Comparison of ENCODE assay signal across 25 cellular contexts in genomic region chr16:53784312-53784711, GRCh38.
A peak's percentile ranks its signal among the peaks of the same experiment; 100 is the strongest.
DNase-seq lines count a peak whose midpoint lies in the region; ATAC-seq and TF ChIP-seq lines count a peak whose summit lies in the region.
"Had no signal": no experiment of that assay in that cellular context is flagged by ENCODE, and none has a peak within 500 bp of the region (broad histone marks: within the 10 kb centered on the region; RNA-seq: fewer than 3 reads in every experiment).

No MANE protein-coding gene starts in this region.

- H3K79me2 ChIP-seq in SK-N-SH (ENCODE audit: insufficient read depth): peaks cover 40% of the 10 kb centered on the region

- H3K9ac ChIP-seq in SK-N-SH: no peak overlapping the region

- POLR2A ChIA-PET in SK-N-SH (lab: Yijun Ruan, JAX): no interaction called here

- no peak overlapping the region for H3K4me3 Mint-ChIP-seq in Calu3 (ENCODE audit: low read depth, unreplicated experiment)
- no peak overlapping the region for H3K4me3 Mint-ChIP-seq in effector memory CD8-positive, alpha-beta T cell
- H3K4me3 Mint-ChIP-seq: naive B cell; stimulated activated naive CD8-positive, alpha-beta T cell treated with anti-CD3 and anti-CD28 coated beads, Interleukin-15, amount 100 ng/mL, for 72 hours had no signal

- ATAC-seq in foreskin keratinocyte: peak; percentile 98
- ATAC-seq in effector memory CD8-positive, alpha-beta T cell (replicated peaks): no peak
- ATAC-seq: gastrocnemius medialis; stimulated activated naive CD8-positive, alpha-beta T cell treated with anti-CD3 and anti-CD28 coated beads, Interleukin-15, amount 100 ng/mL, for 72 hours had no signal

- peaks cover 58% of the 10 kb centered on the region for H3K4me1 Mint-ChIP-seq in Calu3 (ENCODE audit: low read depth, unreplicated experiment)
- H3K4me1 Mint-ChIP-seq in effector memory CD8-positive, alpha-beta T cell (ENCODE audit: low read depth in 2 of 2): peaks cover 14 to 32% of the 10 kb centered on the region in 2 donors

- H3K4me1 ChIP-seq in SK-N-SH (ENCODE audit: control insufficient read depth in 1 of 2, insufficient read depth in 2 of 2, low read depth in 1 of 2, low read length in 1 of 2): peaks cover 0 to 24% of the 10 kb centered on the region in 2 experiments; a peak in 3 of 4 replicates
- H3K4me1 ChIP-seq in foreskin keratinocyte: peaks cover 9% of the 10 kb centered on the region

- DNase-seq in Calu3: no peak
- no peak for DNase-seq in SK-N-SH
- DNase-seq in foreskin keratinocyte: peak; percentile 71 to 82
- DNase-seq in activated CD8-positive, alpha-beta memory T cell treated with anti-CD3 and anti-CD28 coated beads, Interleukin-2, amount 50 U/mL, for 48 hours: no peak
- DNase-seq in effector memory CD8-positive, alpha-beta T cell: no peak
- DNase-seq in NCI-H2196 treated with DMSO at 0.1 percent for 48 hours (lab: John Stamatoyannopoulos, UW; ENCODE audit: unreplicated experiment): no peak
- DNase-seq: activated CD4-positive, alpha-beta T cell treated with anti-CD3 and anti-CD28 coated beads, Interleukin-2, amount 50 U/mL, for 48 hours; activated naive CD4-positive, alpha-beta T cell; activated T-cell treated with anti-CD3 and anti-CD28 coated beads for 4 hours; amniotic stem cell; caudate nucleus; erythroblast; gastrocnemius medialis; H7; naive B cell; NCI-H1694 treated with DMSO at 0.1 percent for 48 hours; retina; SJCRH30; stimulated activated CD4-positive, alpha-beta T cell treated with anti-CD3 and anti-CD28 coated beads, Interleukin-4, amount 100 ng/mL, for 4 hours; stimulated activated naive CD8-positive, alpha-beta T cell treated with anti-CD3 and anti-CD28 coated beads, Interleukin-15, amount 100 ng/mL, for 72 hours; T-helper 2 cell; WERI-Rb-1 had no signal

- no peaks in the 10 kb centered on the region for H3K27me3 Mint-ChIP-seq in Calu3 (ENCODE audit: unreplicated experiment)
- no peaks in the 10 kb centered on the region for H3K27me3 Mint-ChIP-seq in effector memory CD8-positive, alpha-beta T cell
- H3K27me3 Mint-ChIP-seq: naive B cell; stimulated activated naive CD8-positive, alpha-beta T cell treated with anti-CD3 and anti-CD28 coated beads, Interleukin-15, amount 100 ng/mL, for 72 hours had no signal

- no peaks in the 10 kb centered on the region for H3K36me3 ChIP-seq in SK-N-SH (replicated peaks in 1 of 2; ENCODE audit: control insufficient read depth in 1 of 2, insufficient read depth in 2 of 2, low read length in 1 of 2)
- H3K36me3 ChIP-seq: gastrocnemius medialis, SJCRH30, tibial nerve, WERI-Rb-1 had no signal

- TF ChIP-seq RAD21 in Ishikawa (IDR thresholded peaks at IDR 0.05; ENCODE audit: low read depth): no peak
- no peak for TF ChIP-seq RAD21 in SK-N-SH (IDR thresholded peaks at IDR 0.05; ENCODE audit: low read length)

- no peaks in the 10 kb centered on the region for H3K9me2 ChIP-seq in SK-N-SH

- TF ChIP-seq CTCF in Calu3 (IDR thresholded peaks at IDR 0.05; ENCODE audit: unreplicated experiment): no peak
- no peak for TF ChIP-seq CTCF in SK-N-SH (IDR thresholded peaks at IDR 0.05)
- TF ChIP-seq CTCF in foreskin keratinocyte (conservative IDR thresholded peaks at IDR 0.05): no peak

- H3K9me3 Mint-ChIP-seq in Calu3 (ENCODE audit: low read depth, unreplicated experiment): no peaks in the 10 kb centered on the region
- no peaks in the 10 kb centered on the region for H3K9me3 Mint-ChIP-seq in effector memory CD8-positive, alpha-beta T cell
- H3K9me3 Mint-ChIP-seq: naive B cell; stimulated activated naive CD8-positive, alpha-beta T cell treated with anti-CD3 and anti-CD28 coated beads, Interleukin-15, amount 100 ng/mL, for 72 hours had no signal

- intact Hi-C loops in Calu3 (cut with micrococcal nuclease; ENCODE audit: unreplicated experiment): loop anchor here (5.0 kb wide), 1 partner anchor 33 kb away; no protein-coding TSS in a partner anchor

- H3K4me3 ChIP-seq in SK-N-SH (ENCODE audit: low read depth in 2 of 2, low read length in 1 of 2): no peak overlapping the region
- H3K4me3 ChIP-seq: gastrocnemius medialis, MG63, SJCRH30, tibial nerve had no signal

- H3K27ac ChIP-seq in SK-N-SH (ENCODE audit: low read depth in 2 of 2, low read length in 1 of 2): no peak overlapping the region
- peak overlapping the region; percentile 52 for H3K27ac ChIP-seq in foreskin keratinocyte
- H3K27ac ChIP-seq: gastrocnemius medialis, SJCRH30, tibial nerve, WERI-Rb-1 had no signal

- TF ChIP-seq EP300 in Ishikawa (IDR thresholded peaks at IDR 0.05; ENCODE audit: borderline replicate concordance) (no peak; the same call in 1 of the 2 replicates), SK-N-SH (IDR thresholded peaks at IDR 0.05; ENCODE audit: borderline replicate concordance in 1 of 2, low read depth in 1 of 2, low read length in 1 of 2) (no peak)

- 63% methylated on average over 1 of the region's 1 CpG for WGBS in SK-N-SH (ENCODE audit: low lambda C conversion rate)

- CTCF ChIA-PET in Calu3 (lab: Charles Lee): interaction anchor here (1.2 kb wide), 1 partner anchor 9 kb away, joined by 5 read pairs; no protein-coding TSS in a partner anchor
- CTCF ChIA-PET in SK-N-SH (lab: Yijun Ruan, JAX): interaction anchor here (2.2 to 3.7 kb wide), 2 partner anchors 11 to 41 kb away, joined by 5 to 19 read pairs; no protein-coding TSS in a partner anchor

- H3K9me3 ChIP-seq in SK-N-SH: no peaks in the 10 kb centered on the region
- H3K9me3 ChIP-seq: gastrocnemius medialis, MG63, tibial nerve had no signal

- peak overlapping the region; percentile 31; the same call in 1 of the 2 replicates for H3K4me2 ChIP-seq in SK-N-SH

- H3K27me3 ChIP-seq in SK-N-SH (ENCODE audit: insufficient read depth) (no peaks in the 10 kb centered on the region), foreskin keratinocyte (no peaks in the 10 kb centered on the region)
- H3K27me3 ChIP-seq: gastrocnemius medialis, MG63, SJCRH30, tibial nerve had no signal

- peaks cover 10% of the 10 kb centered on the region for H3F3A ChIP-seq in SK-N-SH (replicated peaks; ENCODE audit: insufficient read depth)

- peak overlapping the region; percentile 51 for H3K27ac Mint-ChIP-seq in Calu3 (ENCODE audit: unreplicated experiment)
- H3K27ac Mint-ChIP-seq in effector memory CD8-positive, alpha-beta T cell: no peak overlapping the region
- H3K27ac Mint-ChIP-seq: stimulated activated naive CD8-positive, alpha-beta T cell treated with anti-CD3 and anti-CD28 coated beads, Interleukin-15, amount 100 ng/mL, for 72 hours had no signal

- H4K20me1 ChIP-seq in SK-N-SH (ENCODE audit: insufficient read depth): no peaks in the 10 kb centered on the region

- no peak overlapping the region for H2AFZ ChIP-seq in SK-N-SH (ENCODE audit: low read depth)

- no TSS peak for BruUV-seq in Calu3 (replicated peaks; lab: Mats Ljungman, UMichigan)

- no peaks in the 10 kb centered on the region for H3K36me3 Mint-ChIP-seq in Calu3 (ENCODE audit: insufficient read depth, unreplicated experiment)
- H3K36me3 Mint-ChIP-seq in effector memory CD8-positive, alpha-beta T cell (ENCODE audit: insufficient read depth): peaks cover 10% of the 10 kb centered on the region

TF ChIP-seq in Ishikawa, 13 proteins besides CTCF, POLR2A, EP300 and RAD21:
- TF ChIP-seq TEAD4 (IDR thresholded peaks at IDR 0.05) (0 out of 2 replicates have a peak, but pooled peaks have one; percentile 17), FOXM1 (IDR thresholded peaks at IDR 0.05; ENCODE audit: borderline replicate concordance, low read depth) (no peak)

TF ChIP-seq in SK-N-SH, 30 proteins besides CTCF, POLR2A, EP300 and RAD21:
- TF ChIP-seq TAF1 (IDR thresholded peaks at IDR 0.05; ENCODE audit: borderline replicate concordance, low read depth, low read length) (no peak), TCF12 (IDR thresholded peaks at IDR 0.05) (peak; percentile 26; the same call in 1 of the 2 replicates), TEAD4 (IDR thresholded peaks at IDR 0.05; ENCODE audit: borderline replicate concordance, insufficient read depth) (no peak), PBX3 (IDR thresholded peaks at IDR 0.05) (peak; percentile 31; the same call in 1 of the 2 replicates), CHD2 (IDR thresholded peaks at IDR 0.05; ENCODE audit: low read length, partially characterized antibody) (no peak), FOXJ3 (CRISPR knock-in tag; IDR thresholded peaks at IDR 0.05) (no peak), NRF1 (IDR thresholded peaks at IDR 0.05; ENCODE audit: low read depth, low read length) (no peak), IRF3 (IDR thresholded peaks at IDR 0.05; ENCODE audit: low read depth, low read length) (no peak)

Comparison
In these comparisons a context has a peak if more than half of its experiments do, and no peak if none do; other contexts are left out.
1. DNase-seq: peak in foreskin keratinocyte (2 of 2); none in Calu3 (single experiment), SK-N-SH (single experiment), activated CD8-positive, alpha-beta memory T cell treated with anti-CD3 and anti-CD28 coated beads, Interleukin-2, amount 50 U/mL, for 48 hours (single experiment), effector memory CD8-positive, alpha-beta T cell (0 of 3) and NCI-H2196 treated with DMSO at 0.1 percent for 48 hours (single experiment).